In genomic region chr17:66580178-66580577, GRCh38 we compare ENCODE assay signal across 9 cellular contexts.
A peak's percentile ranks its signal among the peaks of the same experiment; 100 is the strongest.
DNase-seq lines count a peak whose midpoint lies in the region; ATAC-seq and TF ChIP-seq lines count a peak whose summit lies in the region.
"Had no signal": no experiment of that assay in that cellular context is flagged by ENCODE, and none has a peak within 500 bp of the region (broad histone marks: within the 10 kb centered on the region; RNA-seq: fewer than 3 reads in every experiment).

No MANE protein-coding gene starts in this region.

- intact Hi-C loops in prostate gland (cut with DNase I), result no loop called here

- DNase-seq in ELF-1 (ENCODE audit: low read depth, low spot score), result peak; percentile 74
- DNase-seq in astrocyte of the spinal cord (ENCODE audit: low read depth, low spot score), result peak; percentile 35
- DNase-seq in hepatic stellate cell (ENCODE audit: low spot score), result peak; percentile 80
- no peak for DNase-seq in prostate gland (ENCODE audit: low spot score)
- no peak for DNase-seq in NCI-H1105 (lab: John Stamatoyannopoulos, UW)
- no peak for DNase-seq in NCI-H2029 treated with DMSO at 0.1 percent for 48 hours (lab: John Stamatoyannopoulos, UW)
- no peak for DNase-seq in NCI-H1694 (lab: John Stamatoyannopoulos, UW)

- H3K4me1 ChIP-seq in prostate gland (replicated peaks), result no peaks in the 10 kb centered on the region

- no peaks in the 10 kb centered on the region for H3K27me3 ChIP-seq in prostate gland (replicated peaks; ENCODE audit: insufficient read depth)
- H3K27me3 ChIP-seq: SJSA1 had no signal

- TF ChIP-seq POLR2A in prostate gland (IDR thresholded peaks at IDR 0.05), result no peak

- no peak for TF ChIP-seq CTCF in astrocyte of the spinal cord (IDR thresholded peaks at IDR 0.05; ENCODE audit: low read depth, low read length)
- no peak for TF ChIP-seq CTCF in prostate gland (IDR thresholded peaks at IDR 0.05)

- H3K27ac ChIP-seq in prostate gland, result peak overlapping the region; percentile 45 to 53
- H3K27ac ChIP-seq: SJSA1 had no signal

- H3K4me3 ChIP-seq in astrocyte of the spinal cord (ENCODE audit: low read depth, low read length) (no peak overlapping the region), prostate gland (no peak overlapping the region)
- H3K4me3 ChIP-seq: SJSA1 had no signal

- in situ Hi-C loops in astrocyte of the spinal cord (cut with HindIII; ENCODE audit: low sequenced_read_pairs), result no loop called here

- H3K9me3 ChIP-seq in prostate gland, result no peaks in the 10 kb centered on the region
- H3K9me3 ChIP-seq: SJSA1 had no signal

- WGBS in prostate gland, result 37% methylated on average over 5 of the region's 5 CpGs

- ATAC-seq in GM18858 (IDR thresholded peaks at IDR 0.05; ENCODE audit: unreplicated experiment), result no peak

- no peaks in the 10 kb centered on the region for H3K36me3 ChIP-seq in prostate gland
- H3K36me3 ChIP-seq: SJSA1 had no signal

Comparison
In these comparisons a context has a peak if more than half of its experiments do, and no peak if none do; other contexts are left out.
1. DNase-seq: peak in ELF-1 (single experiment), astrocyte of the spinal cord (single experiment) and hepatic stellate cell (single experiment); none in prostate gland (single experiment), NCI-H1105 (single experiment), NCI-H2029 treated with DMSO at 0.1 percent for 48 hours (single experiment) and NCI-H1694 (single experiment).